Comparison of ENCODE assay signal across 31 cellular contexts in genomic region chr15:73782339-73782979, GRCh38. TPM values are rescaled to one million over a fixed set of nuclear protein-coding genes. Genes with fewer than 3 reads are reported as not detected.
DNase-seq lines count a peak whose midpoint lies in the region; ATAC-seq, FAIRE-seq and TF ChIP-seq lines count a peak whose summit lies in the region.
"Had no signal": no experiment of that assay in that cellular context is flagged by ENCODE, and none has a peak within 500 bp of the region (broad histone marks: within the 10 kb centered on the region; RNA-seq: fewer than 3 reads in every experiment).

No MANE protein-coding gene starts in this region.

- H3K56ac ChIP-seq in H1 (replicated peaks; ENCODE audit: insufficient read length, low read depth, low read length), result no peak overlapping the region

- H3K79me2 ChIP-seq in GM23338 (replicated peaks; ENCODE audit: insufficient read depth) (no peaks in the 10 kb centered on the region), H1 (ENCODE audit: control insufficient read depth in 1 of 2, insufficient read depth in 2 of 2, low read length in 2 of 2) (no peaks in the 10 kb centered on the region)
- H3K79me2 ChIP-seq: hepatocyte had no signal

- no peak overlapping the region for H3K14ac ChIP-seq in H1 (ENCODE audit: insufficient read length)

- H3K23me2 ChIP-seq in H1 (ENCODE audit: low read depth, low read length), result no peaks in the 10 kb centered on the region

- intact Hi-C loops in CD14-positive monocyte (cut with micrococcal nuclease), result no loop called here

- WGBS in H1 (ENCODE audit: extremely low coverage in 1 of 2, insufficient coverage in 1 of 2, insufficient read length in 1 of 2, insufficient replicate concordance in 2 of 2, low coverage in 1 of 2, low lambda C conversion rate in 2 of 2, missing lambda C conversion rate in 1 of 2), 2 experiments, result 80% methylated on average over 4 of the region's 4 CpGs; no CpG with 5 or more reads in 1 of the 2 experiments

- H2AFZ ChIP-seq in GM23338 (0 out of 2 replicates have a peak overlapping the region, but pooled peaks have one; percentile 43), H1 (ENCODE audit: low read length) (no peak overlapping the region)
- H2AFZ ChIP-seq: hepatocyte, PC-9 had no signal

- H3K18ac ChIP-seq in H1 (ENCODE audit: extremely low read depth, low read length), result no peak overlapping the region

- no peak overlapping the region for H4K5ac ChIP-seq in H1 (ENCODE audit: insufficient read length, low read depth, low read length)

- no peak overlapping the region for H3K4me3 ChIP-seq in GM23338
- H3K4me3 ChIP-seq in H1 (ENCODE audit: extremely low read depth in 1 of 4, insufficient read depth in 2 of 4, low read depth in 3 of 4, low read length in 4 of 4), result no peak overlapping the region
- H3K4me3 ChIP-seq: dorsolateral prefrontal cortex, esophagus muscularis mucosa, hepatocyte, lung, PC-9 had no signal

- TF ChIP-seq RAD21 in H1 (IDR thresholded peaks at IDR 0.05 in 1 of 2, conservative IDR thresholded peaks at IDR 0.05 in 1 of 2; ENCODE audit: low read depth in 2 of 2, low read length in 2 of 2), result no peak

- no peaks in the 10 kb centered on the region for H3K36me3 Mint-ChIP-seq in GM23338 (ENCODE audit: low read depth)
- H3K36me3 Mint-ChIP-seq in stimulated activated effector memory CD8-positive, alpha-beta T cell treated with anti-CD3 and anti-CD28 coated beads, Interleukin-12 subunit alpha, Interleukin-12 subunit beta, amount 100 ng/mL, for 72 hours, result no peaks in the 10 kb centered on the region
- H3K36me3 Mint-ChIP-seq in CD14-positive monocyte, result no peaks in the 10 kb centered on the region
- H3K36me3 Mint-ChIP-seq: activated CD4-positive, alpha-beta memory T cell treated with anti-CD3 and anti-CD28 coated beads for 36 hours; type B pancreatic cell had no signal

- DNase-seq in DMS 273 (lab: John Stamatoyannopoulos, UW; ENCODE audit: unreplicated experiment), result peak; percentile 84
- no peak for DNase-seq in GM23338 (ENCODE audit: low spot score)
- DNase-seq in NCI-H524 treated with DMSO at 0.1 percent for 48 hours (lab: John Stamatoyannopoulos, UW), result peak; percentile 85
- DNase-seq in H1 (ENCODE audit: low read depth in 1 of 2, low spot score in 2 of 2), result no peak
- no peak for DNase-seq in mesenteric fat pad (ENCODE audit: low spot score)
- DNase-seq in stimulated activated effector memory CD8-positive, alpha-beta T cell treated with anti-CD3 and anti-CD28 coated beads, Interleukin-12 subunit alpha, Interleukin-12 subunit beta, amount 100 ng/mL, for 72 hours (ENCODE audit: low spot score in 2 of 2), result no peak
- no peak for DNase-seq in CD14-positive monocyte (ENCODE audit: low spot score)
- DNase-seq: activated CD4-positive, alpha-beta memory T cell treated with anti-CD3 and anti-CD28 coated beads for 36 hours; activated CD8-positive, alpha-beta memory T cell treated with anti-CD3 and anti-CD28 coated beads, Interleukin-2, amount 50 U/mL, for 4 hours; activated naive CD4-positive, alpha-beta T cell treated with anti-CD3 and anti-CD28 coated beads for 36 hours; BE2C; dorsolateral prefrontal cortex; kidney glomerular epithelial cell; NCI-H1417; NCI-H2107; NCI-H510A treated with DMSO at 0.1 percent for 48 hours; nephron progenitor cell; PC-9; Right ventricle myocardium superior; stimulated activated CD4-positive, alpha-beta T cell treated with anti-CD3 and anti-CD28 coated beads, Interleukin-4, amount 100 ng/mL, for 24 hours; T-helper 2 cell had no signal

- no peak overlapping the region for H3K23ac ChIP-seq in H1 (ENCODE audit: insufficient read length)

- no peaks in the 10 kb centered on the region for H3K9me3 ChIP-seq in H1 (ENCODE audit: insufficient read depth in 2 of 2, low read depth in 1 of 2, low read length in 1 of 2)
- H3K9me3 ChIP-seq: BE2C, esophagus muscularis mucosa had no signal

- H2BK5ac ChIP-seq in H1 (ENCODE audit: low read depth, low read length), result no peak overlapping the region

- H3K27ac ChIP-seq in GM23338 (ENCODE audit: low read depth) (no peak overlapping the region), H1 (ENCODE audit: low read depth, low read length) (no peak overlapping the region)
- H3K27ac ChIP-seq: dorsolateral prefrontal cortex, esophagus muscularis mucosa, hepatocyte, PC-9 had no signal

- H4K20me1 ChIP-seq in GM23338 (replicated peaks; ENCODE audit: insufficient read depth) (no peaks in the 10 kb centered on the region), H1 (replicated peaks in 1 of 2; ENCODE audit: control insufficient read depth in 1 of 2, insufficient read depth in 2 of 2, low read length in 2 of 2) (no peaks in the 10 kb centered on the region)

- H3K79me1 ChIP-seq in H1 (ENCODE audit: low read depth, low read length), result no peaks in the 10 kb centered on the region

- H3K4me3 Mint-ChIP-seq in GM23338 (no peak overlapping the region), CD14-positive monocyte (no peak overlapping the region)
- H3K4me3 Mint-ChIP-seq in stimulated activated effector memory CD8-positive, alpha-beta T cell treated with anti-CD3 and anti-CD28 coated beads, Interleukin-12 subunit alpha, Interleukin-12 subunit beta, amount 100 ng/mL, for 72 hours, result no peak overlapping the region
- H3K4me3 Mint-ChIP-seq: activated CD4-positive, alpha-beta memory T cell treated with anti-CD3 and anti-CD28 coated beads for 36 hours; activated naive CD4-positive, alpha-beta T cell treated with anti-CD3 and anti-CD28 coated beads for 36 hours; nephron progenitor cell; type B pancreatic cell had no signal

- H3K4ac ChIP-seq in H1 (replicated peaks; ENCODE audit: insufficient read length, low read depth, low read length), result no peak overlapping the region

- no peak overlapping the region for H4K8ac ChIP-seq in H1 (ENCODE audit: extremely low read depth, insufficient read depth, low read length)

- peaks cover 33% of the 10 kb centered on the region for H3K4me1 ChIP-seq in GM23338 (ENCODE audit: insufficient read depth)
- peaks cover 16 to 35% (median 23%) of the 10 kb centered on the region in 4 experiments for H3K4me1 ChIP-seq in H1 (replicated peaks in 1 of 4; ENCODE audit: control insufficient read depth in 3 of 4, insufficient read depth in 4 of 4, low read length in 3 of 4)
- H3K4me1 ChIP-seq: BE2C had no signal

- 0 out of 2 replicates have a peak overlapping the region, but pooled peaks have one; percentile 72 for H2BK20ac ChIP-seq in H1 (ENCODE audit: low read length)

- H2BK12ac ChIP-seq in H1 (ENCODE audit: low read depth, low read length), result peak overlapping the region; percentile 75; the same call in 1 of the 2 replicates

- TF ChIP-seq CTCF in GM23338 (conservative IDR thresholded peaks at IDR 0.05; ENCODE audit: low read depth in 2 of 2), result no peak
- no peak for TF ChIP-seq CTCF in H1 (IDR thresholded peaks at IDR 0.05; ENCODE audit: control extremely low read depth in 1 of 3, insufficient read depth in 1 of 3, low read depth in 1 of 3, low read length in 3 of 3)
- no peak for TF ChIP-seq CTCF in CD14-positive monocyte (IDR thresholded peaks at IDR 0.05)

- POLR2A ChIA-PET in H1 (lab: Charles Lee; ENCODE audit: partially characterized antibody), result interaction anchor here (1.4 kb wide), 1 partner anchor 15 kb away, joined by 3 read pairs; no protein-coding TSS in a partner anchor

- H3K9me3 Mint-ChIP-seq in GM23338, result no peaks in the 10 kb centered on the region
- H3K9me3 Mint-ChIP-seq in stimulated activated effector memory CD8-positive, alpha-beta T cell treated with anti-CD3 and anti-CD28 coated beads, Interleukin-12 subunit alpha, Interleukin-12 subunit beta, amount 100 ng/mL, for 72 hours, result no peaks in the 10 kb centered on the region
- no peaks in the 10 kb centered on the region for H3K9me3 Mint-ChIP-seq in CD14-positive monocyte
- H3K9me3 Mint-ChIP-seq: activated CD4-positive, alpha-beta memory T cell treated with anti-CD3 and anti-CD28 coated beads for 36 hours; activated naive CD4-positive, alpha-beta T cell treated with anti-CD3 and anti-CD28 coated beads for 36 hours; nephron progenitor cell; type B pancreatic cell had no signal

- H4K91ac ChIP-seq in H1 (replicated peaks; ENCODE audit: insufficient read length, low read length), result no peak overlapping the region

- H3K27ac Mint-ChIP-seq in GM23338 (no peak overlapping the region; the same call in 1 of the 2 replicates), CD14-positive monocyte (no peak overlapping the region)
- no peak overlapping the region for H3K27ac Mint-ChIP-seq in stimulated activated effector memory CD8-positive, alpha-beta T cell treated with anti-CD3 and anti-CD28 coated beads, Interleukin-12 subunit alpha, Interleukin-12 subunit beta, amount 100 ng/mL, for 72 hours
- H3K27ac Mint-ChIP-seq: activated CD4-positive, alpha-beta memory T cell treated with anti-CD3 and anti-CD28 coated beads for 36 hours; activated naive CD4-positive, alpha-beta T cell treated with anti-CD3 and anti-CD28 coated beads for 36 hours; nephron progenitor cell; type B pancreatic cell had no signal

- no peaks in the 10 kb centered on the region for H3K9me2 ChIP-seq in GM23338 (ENCODE audit: insufficient read depth)

- peaks cover 48% of the 10 kb centered on the region for H3K4me1 Mint-ChIP-seq in GM23338
- H3K4me1 Mint-ChIP-seq in stimulated activated effector memory CD8-positive, alpha-beta T cell treated with anti-CD3 and anti-CD28 coated beads, Interleukin-12 subunit alpha, Interleukin-12 subunit beta, amount 100 ng/mL, for 72 hours, result no peaks in the 10 kb centered on the region
- no peaks in the 10 kb centered on the region for H3K4me1 Mint-ChIP-seq in CD14-positive monocyte

- H3K4me2 ChIP-seq in GM23338 (no peak overlapping the region), H1 (ENCODE audit: insufficient read depth in 1 of 2, low read depth in 2 of 2, low read length in 2 of 2) (no peak overlapping the region)
- H3K4me2 ChIP-seq: hepatocyte, PC-9 had no signal

- FAIRE-seq in H1 (lab: Jason Lieb, UNC), result no peak
- FAIRE-seq: endometrium, frontal cortex had no signal

- ATAC-seq in GM23338 (no peak), HG03520 (IDR thresholded peaks at IDR 0.05; ENCODE audit: unreplicated experiment) (no peak)
- no peak for ATAC-seq in stimulated activated effector memory CD8-positive, alpha-beta T cell treated with anti-CD3 and anti-CD28 coated beads, Interleukin-12 subunit alpha, Interleukin-12 subunit beta, amount 100 ng/mL, for 72 hours
- ATAC-seq: activated CD4-positive, CD25-positive, alpha-beta regulatory T cell treated with anti-CD3 and anti-CD28 coated beads, Interleukin-2, amount 50 U/mL, for 24 hours had no signal

- CTCF ChIA-PET in H1 (lab: Charles Lee; ENCODE audit: partially characterized antibody), result interaction anchor here (0.9 to 5.8 kb wide), 22 partner anchors 9 to 146 kb away, joined by 3 to 60 read pairs (median 7); partner anchors contain the start of gene INSYN1

- no peak overlapping the region for H2AK5ac ChIP-seq in H1 (ENCODE audit: low read depth, low read length)

- no peak for TF ChIP-seq POLR2A in H1 (IDR thresholded peaks at IDR 0.05; ENCODE audit: control extremely low read depth in 1 of 2, low read depth in 2 of 2, low read length in 2 of 2)

- H3K27me3 ChIP-seq in GM23338 (ENCODE audit: insufficient read depth) (no peaks in the 10 kb centered on the region), H1 (replicated peaks in 1 of 4; ENCODE audit: control insufficient read depth in 3 of 4, extremely low read depth in 1 of 4, insufficient read depth in 3 of 4, low read length in 3 of 4) (no peaks in the 10 kb centered on the region)
- H3K27me3 ChIP-seq: BE2C, dorsolateral prefrontal cortex, esophagus muscularis mucosa, hepatocyte had no signal

- H2BK120ac ChIP-seq in H1 (replicated peaks; ENCODE audit: low read depth, low read length), result no peak overlapping the region

- no peak overlapping the region for H3K9ac ChIP-seq in H1 (replicated peaks in 1 of 4; ENCODE audit: extremely low read depth in 1 of 4, low read depth in 3 of 4, low read length in 3 of 4)

- 0 out of 2 replicates have a peak, but pooled peaks cover 7% of the 10 kb centered on the region for H3F3A ChIP-seq in GM23338 (replicated peaks; ENCODE audit: low read depth)

- H3K36me3 ChIP-seq in GM23338 (ENCODE audit: insufficient read depth), result no peaks in the 10 kb centered on the region
- no peaks in the 10 kb centered on the region for H3K36me3 ChIP-seq in H1 (ENCODE audit: control insufficient read depth in 2 of 4, insufficient read depth in 4 of 4, low read length in 3 of 4)
- H3K36me3 ChIP-seq: BE2C, esophagus muscularis mucosa had no signal

- no peak for TF ChIP-seq EP300 in H1 (IDR thresholded peaks at IDR 0.05; ENCODE audit: borderline replicate concordance in 1 of 2, low read depth in 2 of 2, low read length in 2 of 2)

- H3K27me3 Mint-ChIP-seq in GM23338 (ENCODE audit: insufficient read depth, low read depth, poor library complexity), result peaks cover 17% of the 10 kb centered on the region
- peaks cover 0 to 3% (median 3%) of the 10 kb centered on the region in 3 donors for H3K27me3 Mint-ChIP-seq in CD14-positive monocyte (ENCODE audit: low read depth in 3 of 3)
- H3K27me3 Mint-ChIP-seq: activated CD4-positive, alpha-beta memory T cell treated with anti-CD3 and anti-CD28 coated beads for 36 hours had no signal

- no peak overlapping the region for H2BK15ac ChIP-seq in H1 (ENCODE audit: low read length)

RNA-seq across cellular contexts. Expression of gene INSYN1, which starts 29.3 kb away (rescaled TPM):
- total RNA-seq in GM23338 (2014; rRNA removed; shearing (Covaris generic)), result 4.5 and 14.2 TPM in 2 replicates
- polyA plus RNA-seq in GM23338 (2016; fragmentation: Nextera tagmentation; extraction: Ambion mirVana), result 0.10 and 0.18 TPM in 2 replicates
- 10.2 and 13.1 TPM in 2 replicates for total RNA-seq in H1 (2021; fragmentation: NEBNext Ultra II Directional; extraction: Animal tissue kit (Norgen Biotek cat#: 25700))
- 7.2 and 11.6 TPM in 2 replicates for polyA plus RNA-seq in H1 (2011; rRNA removed)
- 12.0 TPM for polyA plus RNA-seq in H1 (2011; cell fraction: cytosol; rRNA removed)
- polyA plus RNA-seq in H1 (2011; cell fraction: nucleus; rRNA removed), result 50.9 TPM
- polyA plus RNA-seq in H1 (2012, experiment 1 of 2), result 4.2 to 8.2 TPM (median 6.5 TPM) in 4 replicates
- polyA plus RNA-seq in H1 (2012, experiment 2 of 2), result 4.0 TPM
- polyA plus RNA-seq in H1 (2013, experiment 1 of 2), result 6.3 TPM
- polyA plus RNA-seq in H1 (2013, experiment 2 of 2), result 6.0 TPM
- 2.1 and 2.9 TPM in 2 replicates for polyA minus RNA-seq in H1 (2011; rRNA and poly(A)+ RNA removed)
- polyA minus RNA-seq in H1 (2011; cell fraction: cytosol; rRNA and poly(A)+ RNA removed), result 3.2 TPM
- polyA minus RNA-seq in H1 (2011; cell fraction: nucleus; rRNA and poly(A)+ RNA removed), result 2.9 TPM
- total RNA-seq in mesenteric fat pad, result 5.0 TPM
- not detected for polyA plus RNA-seq in CD14-positive monocyte
- total RNA-seq: activated CD4-positive, alpha-beta memory T cell treated with anti-CD3 and anti-CD28 coated beads for 36 hours; activated naive CD4-positive, alpha-beta T cell treated with anti-CD3 and anti-CD28 coated beads for 36 hours; HT-29; mononuclear cell; PC-9 had no signal

Comparison
In these comparisons a context has a peak if more than half of its experiments do, and no peak if none do; other contexts are left out.
1. DNase-seq: peak in DMS 273 (single experiment) and NCI-H524 treated with DMSO at 0.1 percent for 48 hours (single experiment); none in GM23338 (single experiment), H1 (0 of 2), mesenteric fat pad (single experiment), stimulated activated effector memory CD8-positive, alpha-beta T cell treated with anti-CD3 and anti-CD28 coated beads, Interleukin-12 subunit alpha, Interleukin-12 subunit beta, amount 100 ng/mL, for 72 hours (0 of 2) and CD14-positive monocyte (single experiment).